1 cellular context compared by ENCODE assay signal in genomic region chr9:133915534-133916158, GRCh38.
TF ChIP-seq lines count a peak whose summit lies in the region.

No MANE protein-coding gene starts in this region.

TF ChIP-seq in HepG2, 621 proteins besides CTCF, POLR2A, EP300 and RAD21 (continued from another document):
- TF ChIP-seq MBNL3 (CRISPR knock-in tag; conservative IDR thresholded peaks at IDR 0.05) = no peak
- no peak for TF ChIP-seq TAF15 (IDR thresholded peaks at IDR 0.05; ENCODE audit: low read depth, low read length, poor library complexity, severe bottlenecking)
- TF ChIP-seq ELF3 (CRISPR knock-in tag; IDR thresholded peaks at IDR 0.05) = no peak
- TF ChIP-seq JUNB (CRISPR knock-in tag; IDR thresholded peaks at IDR 0.05; ENCODE audit: borderline replicate concordance) = no peak
- no peak for TF ChIP-seq MAFK (conservative IDR thresholded peaks at IDR 0.05 in 1 of 2, IDR thresholded peaks at IDR 0.05 in 1 of 2; ENCODE audit: low read length in 2 of 2)
- no peak for TF ChIP-seq IRF9 (CRISPR knock-in tag; IDR thresholded peaks at IDR 0.05; ENCODE audit: borderline replicate concordance)
- no peak for TF ChIP-seq TRIM24 (CRISPR knock-in tag; IDR thresholded peaks at IDR 0.05)
- no peak for TF ChIP-seq WIZ (CRISPR knock-in tag; IDR thresholded peaks at IDR 0.05)
- TF ChIP-seq ZNF251 (CRISPR knock-in tag; IDR thresholded peaks at IDR 0.05) = 0 out of 2 replicates have a peak, but pooled peaks have one; percentile 42
- no peak for TF ChIP-seq ZNF546 (CRISPR knock-in tag; conservative IDR thresholded peaks at IDR 0.05)
- no peak for TF ChIP-seq GLI4 (CRISPR knock-in tag; IDR thresholded peaks at IDR 0.05; ENCODE audit: borderline replicate concordance)
- no peak for TF ChIP-seq HDAC1 (CRISPR knock-in tag; IDR thresholded peaks at IDR 0.05)
- TF ChIP-seq KLF13 (CRISPR knock-in tag; IDR thresholded peaks at IDR 0.05) = no peak
- TF ChIP-seq RBM22 (optimal IDR thresholded peaks at IDR 0.05; ENCODE audit: low read length) = peak; percentile 77
- TF ChIP-seq SATB2 (CRISPR knock-in tag; IDR thresholded peaks at IDR 0.05) = no peak
- TF ChIP-seq NCOA5 (CRISPR knock-in tag; IDR thresholded peaks at IDR 0.05) = no peak
- TF ChIP-seq PHF8 (CRISPR knock-in tag; IDR thresholded peaks at IDR 0.05) = no peak
- TF ChIP-seq MTA1 (CRISPR knock-in tag; IDR thresholded peaks at IDR 0.05; ENCODE audit: borderline replicate concordance) = peak; percentile 26; the same call in 1 of the 2 replicates
- no peak for TF ChIP-seq ATF6 (CRISPR knock-in tag; conservative IDR thresholded peaks at IDR 0.05)
- TF ChIP-seq KDM5B (CRISPR knock-in tag; IDR thresholded peaks at IDR 0.05; ENCODE audit: borderline replicate concordance) = no peak
- no peak for TF ChIP-seq TFDP2 (CRISPR knock-in tag; IDR thresholded peaks at IDR 0.05)
- TF ChIP-seq THRA (CRISPR knock-in tag; IDR thresholded peaks at IDR 0.05; ENCODE audit: borderline replicate concordance) = no peak
- 0 out of 2 replicates have a peak, but pooled peaks have one; percentile 20 for TF ChIP-seq ZBTB7A (CRISPR knock-in tag; IDR thresholded peaks at IDR 0.05)
